24 cellular contexts compared by ENCODE assay signal in genomic region chr16:84844561-84845495, GRCh38. TPM values are rescaled to one million over a fixed set of nuclear protein-coding genes. Genes with fewer than 3 reads are reported as not detected.
DNase-seq lines count a peak whose midpoint lies in the region; ATAC-seq, FAIRE-seq and TF ChIP-seq lines count a peak whose summit lies in the region.
"Had no signal": no experiment of that assay in that cellular context is flagged by ENCODE, and none has a peak within 500 bp of the region (broad histone marks: within the 10 kb centered on the region; RNA-seq: fewer than 3 reads in every experiment).

No MANE protein-coding gene starts in this region.

- no peaks in the 10 kb centered on the region for H3K9me2 ChIP-seq in GM23248 (ENCODE audit: insufficient read depth)

- no peak overlapping the region for H3K14ac ChIP-seq in neuronal stem cell (ENCODE audit: low read length)

- H4K20me1 ChIP-seq in HepG2 (ENCODE audit: insufficient read depth, low read length): no peaks in the 10 kb centered on the region; the same call in 1 of the 2 replicates
- no peaks in the 10 kb centered on the region for H4K20me1 ChIP-seq in GM23248 (ENCODE audit: insufficient read depth)

- no peak overlapping the region for H4K8ac ChIP-seq in neuronal stem cell (ENCODE audit: low read depth, low read length)

- no peak overlapping the region for H2BK120ac ChIP-seq in neuronal stem cell (ENCODE audit: low read depth, low read length)

- intact Hi-C loops in HepG2 (cut with micrococcal nuclease; ENCODE audit: unreplicated experiment): no loop called here
- intact Hi-C loops in right lobe of liver (cut with DNase I): no loop called here

- no peaks in the 10 kb centered on the region for H3K36me3 ChIP-seq in HepG2 (replicated peaks in 1 of 2; ENCODE audit: control insufficient read depth in 1 of 2, insufficient read depth in 2 of 2, low read length in 2 of 2)
- no peaks in the 10 kb centered on the region for H3K36me3 ChIP-seq in right lobe of liver
- no peaks in the 10 kb centered on the region for H3K36me3 ChIP-seq in endodermal cell (ENCODE audit: control insufficient read depth, insufficient read depth, low read length)
- no peaks in the 10 kb centered on the region for H3K36me3 ChIP-seq in neuronal stem cell (replicated peaks in 1 of 2; ENCODE audit: control insufficient read depth in 2 of 2, insufficient read depth in 2 of 2, low read length in 2 of 2)
- peaks cover 4% of the 10 kb centered on the region; the same call in 1 of the 2 replicates for H3K36me3 ChIP-seq in GM23248 (ENCODE audit: low read depth)
- H3K36me3 ChIP-seq: adrenal gland had no signal

- peaks cover 34% of the 10 kb centered on the region for H3K4me1 Mint-ChIP-seq in endodermal cell

- no peak overlapping the region for H3K4me3 ChIP-seq in HepG2 (replicated peaks in 1 of 3; ENCODE audit: insufficient read depth in 1 of 3, low read depth in 2 of 3, low read length in 3 of 3)
- H3K4me3 ChIP-seq in right lobe of liver: no peak overlapping the region
- no peak overlapping the region for H3K4me3 ChIP-seq in endodermal cell (ENCODE audit: low read length)
- no peak overlapping the region for H3K4me3 ChIP-seq in neuronal stem cell (ENCODE audit: low read length in 2 of 2)
- H3K4me3 ChIP-seq in GM23248: no peak overlapping the region
- H3K4me3 ChIP-seq: adrenal gland, dorsolateral prefrontal cortex, PC-9, psoas muscle had no signal

- no peaks in the 10 kb centered on the region for H3K79me2 ChIP-seq in HepG2 (ENCODE audit: insufficient read depth, low read length)
- no peaks in the 10 kb centered on the region for H3K79me2 ChIP-seq in GM23248 (ENCODE audit: insufficient read depth)

- H2AFZ ChIP-seq in HepG2 (ENCODE audit: low read length) (no peak overlapping the region), neuronal stem cell (ENCODE audit: low read length) (no peak overlapping the region), GM23248 (no peak overlapping the region)
- H2AFZ ChIP-seq: PC-9 had no signal

- H3K4ac ChIP-seq in neuronal stem cell (ENCODE audit: low read length): no peak overlapping the region

- no peak for TF ChIP-seq RAD21 in HepG2 (CRISPR knock-in tag; IDR thresholded peaks at IDR 0.05)

- H3K9me3 ChIP-seq in HepG2 (ENCODE audit: low read length) (no peaks in the 10 kb centered on the region), right lobe of liver (no peaks in the 10 kb centered on the region), endodermal cell (ENCODE audit: control insufficient read depth, low read length) (no peaks in the 10 kb centered on the region), neuronal stem cell (replicated peaks in 1 of 2; ENCODE audit: control insufficient read depth in 2 of 2, insufficient read depth in 1 of 2, low read depth in 1 of 2, low read length in 2 of 2) (no peaks in the 10 kb centered on the region), GM23248 (ENCODE audit: low read depth) (no peaks in the 10 kb centered on the region)
- H3K9me3 ChIP-seq: adrenal gland, psoas muscle had no signal

- TF ChIP-seq POLR2A in HepG2 (IDR thresholded peaks at IDR 0.05; ENCODE audit: insufficient read depth in 1 of 2, low read depth in 2 of 2, low read length in 2 of 2) (no peak), right lobe of liver (IDR thresholded peaks at IDR 0.05) (no peak)

- DNase-seq in HepG2 (ENCODE audit: low spot score) (no peak), right lobe of liver (no peak), endodermal cell (peak; percentile 83), neuronal stem cell (ENCODE audit: low spot score) (peak; percentile 33), GM19239 (ENCODE audit: insufficient read length, low spot score) (no peak), GM23248 (no peak), midbrain (lab: John Stamatoyannopoulos, UW) (no peak)
- no peak for DNase-seq in activated T-cell treated with anti-CD3 and anti-CD28 coated beads, Interleukin-2, amount 50 U/mL, for 48 hours
- DNase-seq: activated CD4-positive, alpha-beta T cell treated with anti-CD3 and anti-CD28 coated beads, Interleukin-2, amount 50 U/mL, for 4 hours; activated effector memory CD4-positive, alpha-beta T cell treated with anti-CD3 and anti-CD28 coated beads, Interleukin-2, amount 50 U/mL, for 16 hours; adrenal gland; CD4-positive, CD25-positive, alpha-beta regulatory T cell; MM.1S; NCI-H1436 treated with DMSO at 0.1 percent for 48 hours; NCI-H82; PC-9; stimulated activated CD4-positive, alpha-beta T cell treated with anti-CD3 and anti-CD28 coated beads, Interleukin-12 subunit alpha, Interleukin-12 subunit beta, amount 100 ng/mL, for 4 hours; T-helper 2 cell had no signal

- H3K18ac ChIP-seq in neuronal stem cell (ENCODE audit: low read length): peak overlapping the region; percentile 73

- ATAC-seq in HepG2: no peak
- no peak for ATAC-seq in right lobe of liver

- H2BK12ac ChIP-seq in neuronal stem cell (ENCODE audit: low read length): no peak overlapping the region

- H3K4me3 Mint-ChIP-seq in endodermal cell: no peak overlapping the region
- H3K4me3 Mint-ChIP-seq: CD4-positive, CD25-positive, alpha-beta regulatory T cell; neural crest cell had no signal

- TF ChIP-seq CTCF in HepG2 (CRISPR knock-in tag; IDR thresholded peaks at IDR 0.05) (no peak), right lobe of liver (IDR thresholded peaks at IDR 0.05) (no peak), endodermal cell (conservative IDR thresholded peaks at IDR 0.05) (no peak)

- no peak overlapping the region for H4K91ac ChIP-seq in neuronal stem cell (ENCODE audit: low read depth, low read length, poor library complexity)

- FAIRE-seq in HepG2 (lab: Jason Lieb, UNC): no peak
- FAIRE-seq in GM19239 (lab: Jason Lieb, UNC): no peak
- FAIRE-seq: bronchial epithelial cell, urothelium cell line had no signal

- CTCF ChIA-PET in HepG2 (lab: Yijun Ruan, JAX; ENCODE audit: low intra/inter-chr PET ratio, low total read pairs): no interaction called here

- no peak for TF ChIP-seq EP300 in HepG2 (IDR thresholded peaks at IDR 0.05; ENCODE audit: low read depth in 2 of 2, low read length in 2 of 2)
- TF ChIP-seq EP300 in HepG2 (CRISPR knock-in tag; IDR thresholded peaks at IDR 0.05; ENCODE audit: borderline replicate concordance): no peak

- H3K4me1 ChIP-seq in HepG2 (ENCODE audit: insufficient read depth, low read length): peaks cover 6% of the 10 kb centered on the region; the same call in 1 of the 2 replicates
- H3K4me1 ChIP-seq in right lobe of liver: no peaks in the 10 kb centered on the region
- peaks cover 3% of the 10 kb centered on the region for H3K4me1 ChIP-seq in endodermal cell (ENCODE audit: control insufficient read depth, insufficient read depth, low read length)
- H3K4me1 ChIP-seq in neuronal stem cell (ENCODE audit: control insufficient read depth in 2 of 2, insufficient read depth in 1 of 2, low read depth in 1 of 2, low read length in 2 of 2): peaks cover 14 to 38% of the 10 kb centered on the region in 2 donors
- H3K4me1 ChIP-seq in GM23248 (ENCODE audit: insufficient read depth): peaks cover 4% of the 10 kb centered on the region
- H3K4me1 ChIP-seq: adrenal gland had no signal

- H3K4me2 ChIP-seq in HepG2 (ENCODE audit: low read depth, low read length) (no peak overlapping the region), neuronal stem cell (ENCODE audit: insufficient read depth, low read length, poor library complexity, severe bottlenecking) (no peak overlapping the region), GM23248 (ENCODE audit: unreplicated experiment) (no peak overlapping the region)
- H3K4me2 ChIP-seq: PC-9 had no signal

- H3K9me3 Mint-ChIP-seq in endodermal cell: no peaks in the 10 kb centered on the region
- H3K9me3 Mint-ChIP-seq: neural crest cell had no signal

- WGBS in HepG2 (ENCODE audit: low lambda C conversion rate): 58% methylated on average over 26 of the region's 26 CpGs
- WGBS in right lobe of liver (ENCODE audit: insufficient coverage, low coverage, low lambda C conversion rate, missing lambda C conversion rate): 85% methylated on average over 9 of the region's 26 CpGs
- whole genome bisulfite sequencing in endodermal cell (ENCODE audit: insufficient coverage in 1 of 2, insufficient read length in 1 of 2), 2 experiments: 69 to 71% methylated on average over 20 to 26 of the region's 26 CpGs
- WGBS in neuronal stem cell (ENCODE audit: extremely low coverage in 2 of 2, insufficient read length in 2 of 2, insufficient replicate concordance in 1 of 2), 2 donors: no CpG with 5 or more reads among the region's 26 CpGs
- 96% methylated on average over 26 of the region's 26 CpGs for WGBS in GM23248 (ENCODE audit: low coverage in 1 of 2, low lambda C conversion rate in 2 of 2, missing lambda C conversion rate in 2 of 2), 2 experiments

- H3K27ac ChIP-seq in HepG2 (ENCODE audit: extremely low read length, insufficient read depth, low read length) (no peak overlapping the region), right lobe of liver (no peak overlapping the region), endodermal cell (ENCODE audit: low read depth, low read length) (no peak overlapping the region), neuronal stem cell (replicated peaks; ENCODE audit: low read length) (no peak overlapping the region), GM23248 (no peak overlapping the region)
- H3K27ac ChIP-seq: PC-9, psoas muscle, VCaP had no signal

- POLR2A ChIA-PET in HepG2 (lab: Yijun Ruan, JAX): no interaction called here

- H3K27me3 Mint-ChIP-seq in endodermal cell (ENCODE audit: insufficient read depth): peaks cover 37% of the 10 kb centered on the region

- no peaks in the 10 kb centered on the region for H3K79me1 ChIP-seq in neuronal stem cell (ENCODE audit: low read depth, low read length)

- no peak overlapping the region for H2BK15ac ChIP-seq in neuronal stem cell (ENCODE audit: low read length)

- H3K27ac Mint-ChIP-seq in endodermal cell: no peak overlapping the region
- H3K27ac Mint-ChIP-seq: CD4-positive, CD25-positive, alpha-beta regulatory T cell had no signal

- no TSS peak for BruUV-seq in HepG2 (replicated peaks; lab: Mats Ljungman, UMichigan)

- no peaks in the 10 kb centered on the region for H3K36me3 Mint-ChIP-seq in endodermal cell (ENCODE audit: low read depth)
- H3K36me3 Mint-ChIP-seq: CD4-positive, CD25-positive, alpha-beta regulatory T cell had no signal

- H2BK5ac ChIP-seq in neuronal stem cell (ENCODE audit: low read length): no peak overlapping the region

- in situ Hi-C loops in HepG2 (cut with HindIII; ENCODE audit: extremely low pct_ligation_motif_present, low pct_unique_long_range_greater_than_20kb): no loop called here
- in situ Hi-C loops in GM23248 (cut with MboI): no loop called here

- H2AK5ac ChIP-seq in neuronal stem cell (ENCODE audit: low read depth, low read length): no peak overlapping the region

- H3F3A ChIP-seq in GM23248 (ENCODE audit: insufficient read depth): no peaks in the 10 kb centered on the region

- H3K9ac ChIP-seq in HepG2 (ENCODE audit: insufficient read depth, low read depth, low read length) (no peak overlapping the region), endodermal cell (ENCODE audit: extremely low read depth, low read length, poor library complexity, severe bottlenecking) (no peak overlapping the region), neuronal stem cell (ENCODE audit: low read depth, low read length, poor library complexity) (peak overlapping the region; percentile 51), GM23248 (no peak overlapping the region)

- H3K27me3 ChIP-seq in HepG2 (ENCODE audit: control insufficient read depth in 1 of 2, insufficient read depth in 2 of 2, low read length in 2 of 2) (peaks cover 9 to 80% of the 10 kb centered on the region in 2 experiments), right lobe of liver (no peaks in the 10 kb centered on the region), endodermal cell (ENCODE audit: control insufficient read depth, insufficient read depth, low read length, poor library complexity, severe bottlenecking) (peaks cover 29% of the 10 kb centered on the region), neuronal stem cell (ENCODE audit: control insufficient read depth in 3 of 3, insufficient read depth in 3 of 3, low read depth in 1 of 3, low read length in 3 of 3) (peaks cover 0 to 84% (median 20%) of the 10 kb centered on the region in 3 experiments), GM23248 (replicated peaks; ENCODE audit: insufficient read depth) (no peaks in the 10 kb centered on the region)
- H3K27me3 ChIP-seq: adrenal gland, dorsolateral prefrontal cortex had no signal

- peak overlapping the region; percentile 36 for H3K23ac ChIP-seq in neuronal stem cell (ENCODE audit: low read depth, low read length, poor library complexity)

RNA-seq across cellular contexts. Expression of gene CRISPLD2, which starts 25.0 kb away (rescaled TPM):
- total RNA-seq in HepG2 (2016; rRNA removed; fragmentation: Illumina TruSeq; extraction: Trizol) (0.14 and 0.31 TPM in 2 replicates), right lobe of liver (10 to 100 TPM in 3 of 6 experiments, 1 to 10 TPM in 3; 2.9 to 14.8 (median 8.9) TPM), endodermal cell (1 to 10 TPM; 5.0 to 9.3 TPM)
- total RNA-seq in HepG2 (2016; cell fraction: cytosol; rRNA removed; fragmentation: Illumina TruSeq; extraction: Trizol; ENCODE audit: low read depth): not detected in 2 replicates
- 0.15 TPM in 2 replicates for total RNA-seq in HepG2 (2016; cell fraction: insoluble cytoplasmic fraction; rRNA removed; fragmentation: Illumina TruSeq; extraction: Trizol)
- not detected in 2 replicates for total RNA-seq in HepG2 (2016; cell fraction: membrane; rRNA removed; fragmentation: Illumina TruSeq; extraction: Trizol)
- total RNA-seq in HepG2 (2016; cell fraction: nucleus; rRNA removed; fragmentation: Illumina TruSeq; extraction: Trizol): not detected in 2 replicates
- polyA plus RNA-seq in HepG2 (2011; rRNA removed) (0.04 and 0.25 TPM in 2 replicates), GM23248 (2016; fragmentation: Nextera tagmentation; extraction: Ambion mirVana) (21.5 and 22.6 TPM in 2 replicates)
- polyA plus RNA-seq in HepG2 (2011; cell fraction: cytosol; rRNA removed): 0.05 and 0.15 TPM in 2 replicates
- polyA plus RNA-seq in HepG2 (2011; cell fraction: nucleus; rRNA removed): 0.08 and 0.17 TPM in 2 replicates
- 0.07 and 0.31 TPM in 2 replicates for polyA plus RNA-seq in HepG2 (2012)
- not detected in 2 replicates for polyA plus RNA-seq in HepG2 (2016; cell fraction: cytosol; fragmentation: Illumina TruSeq; extraction: Trizol; ENCODE audit: low read depth)
- not detected in 2 replicates for polyA plus RNA-seq in HepG2 (2016; cell fraction: insoluble cytoplasmic fraction; fragmentation: Illumina TruSeq; extraction: Trizol; ENCODE audit: low read depth)
- not detected in 2 replicates for polyA plus RNA-seq in HepG2 (2016; cell fraction: membrane; fragmentation: Illumina TruSeq; extraction: Trizol; ENCODE audit: low read depth)
- polyA plus RNA-seq in HepG2 (2016; cell fraction: nucleus; fragmentation: Illumina TruSeq; extraction: Trizol; ENCODE audit: insufficient read depth, low read depth): 0.33 TPM in 1 of 2 replicates, not detected in the other
- polyA minus RNA-seq in HepG2 (2011; rRNA and poly(A)+ RNA removed; ENCODE audit: low replicate concordance): 0.44 and 0.89 TPM in 2 replicates
- polyA minus RNA-seq in HepG2 (2011; cell fraction: cytosol; rRNA and poly(A)+ RNA removed): not detected in 2 replicates
- 0.25 and 0.77 TPM in 2 replicates for polyA minus RNA-seq in HepG2 (2011; cell fraction: nucleus; rRNA and poly(A)+ RNA removed)
- 1.6 TPM for polyA plus RNA-seq in endodermal cell (2013, experiment 1 of 2)
- polyA plus RNA-seq in endodermal cell (2013, experiment 2 of 2): 1.7 TPM
- 0.14 TPM for polyA plus RNA-seq in neuronal stem cell (2013, experiment 1 of 2)
- polyA plus RNA-seq in neuronal stem cell (2013, experiment 2 of 2): 0.12 TPM
- total RNA-seq in GM23248 (2014; rRNA removed; shearing (Covaris generic)): 36.2 and 36.3 TPM in 2 replicates

Comparison
In these comparisons a context has a peak if more than half of its experiments do, and no peak if none do; other contexts are left out.
1. DNase-seq: peak in endodermal cell (single experiment) and neuronal stem cell (single experiment); none in HepG2 (single experiment), right lobe of liver (0 of 3), GM19239 (single experiment), GM23248 (single experiment), activated T-cell treated with anti-CD3 and anti-CD28 coated beads, Interleukin-2, amount 50 U/mL, for 48 hours (0 of 2) and midbrain (single experiment).